ENCODE assay signal across 8 cellular contexts in the genomic region with DNA sequence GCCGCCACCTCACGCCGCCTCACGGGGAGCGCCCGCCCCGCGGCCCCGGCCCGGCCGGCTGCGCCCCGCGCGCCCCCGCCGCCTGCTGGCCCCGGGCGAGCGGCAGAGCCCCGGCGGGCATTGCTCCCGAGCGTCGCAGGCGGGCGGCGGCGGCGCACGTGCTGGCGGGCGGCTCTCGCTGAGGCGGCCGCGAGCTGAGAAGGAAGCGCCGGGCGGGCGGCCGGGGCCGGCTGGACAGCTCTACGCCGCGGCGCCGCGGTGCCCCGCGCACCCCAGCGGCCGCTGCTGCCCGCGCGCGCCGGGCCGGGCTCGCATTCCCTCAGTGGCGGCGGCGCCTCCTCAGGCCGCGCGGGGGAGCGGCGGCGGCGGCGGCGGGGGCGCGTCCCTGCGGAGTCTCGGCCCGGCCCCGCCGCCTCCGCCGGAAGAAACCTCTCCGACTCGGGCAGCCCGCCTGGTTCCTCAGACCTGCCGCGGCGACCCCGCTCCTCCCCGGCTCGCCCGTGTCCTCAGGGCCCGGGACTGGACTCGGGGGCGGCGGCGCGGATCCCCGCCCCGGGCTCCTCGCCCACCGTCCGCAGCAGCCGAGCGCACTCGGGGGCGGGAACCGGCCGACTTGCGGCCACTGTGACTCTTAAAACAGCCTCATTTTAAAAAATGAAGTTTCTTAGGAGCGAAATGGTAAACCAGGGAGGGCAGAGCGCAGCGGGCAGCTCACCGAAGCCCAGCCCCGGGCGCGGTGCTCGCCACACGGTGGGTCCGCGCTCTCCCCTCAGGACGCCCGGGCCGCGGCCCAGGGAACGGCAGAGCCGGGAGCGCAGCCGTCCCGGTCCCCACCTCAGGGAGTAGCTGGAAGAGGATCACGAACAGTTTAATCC. TPM values are rescaled to one million over a fixed set of nuclear protein-coding genes. Genes with fewer than 3 reads are reported as not detected.
A peak's percentile ranks its signal among the peaks of the same experiment; 100 is the strongest.
DNase-seq lines count a peak whose midpoint lies in the region; ATAC-seq and TF ChIP-seq lines count a peak whose summit lies in the region.

A gene (minus strand): TSS at position 287 of the 875 bp plus-strand sequence. CDS start 116,500 bp downstream, outside the sequence.

- no peak within 1 kb of the TSS; the same call in 1 of the 2 replicates for H3K27ac ChIP-seq in HUES6 (ENCODE audit: low read depth, low read length)

- no peaks in the 10 kb centered on the region for H3K27me3 Mint-ChIP-seq in activated naive CD8-positive, alpha-beta T cell treated with anti-CD3 and anti-CD28 coated beads for 36 hours
- peaks cover 48% of the 10 kb centered on the region for H3K27me3 Mint-ChIP-seq in progenitor cell of endocrine pancreas

- peaks cover 30% of the 10 kb centered on the region for H3K4me1 Mint-ChIP-seq in activated naive CD8-positive, alpha-beta T cell treated with anti-CD3 and anti-CD28 coated beads for 36 hours
- H3K4me1 Mint-ChIP-seq in progenitor cell of endocrine pancreas (ENCODE audit: low read depth) = peaks cover 8% of the 10 kb centered on the region

- no peaks in the 10 kb centered on the region for H3K9me3 ChIP-seq in HUES6 (ENCODE audit: control insufficient read depth, insufficient read depth, low read depth, low read length)

- H3K9ac ChIP-seq in HUES6 (ENCODE audit: low read length) = peak within 1 kb of the TSS; percentile 77

- H3K36me3 Mint-ChIP-seq in activated naive CD8-positive, alpha-beta T cell treated with anti-CD3 and anti-CD28 coated beads for 36 hours = peaks cover 26% of the 10 kb centered on the region
- H3K36me3 Mint-ChIP-seq in progenitor cell of endocrine pancreas (ENCODE audit: insufficient read depth) = no peaks in the 10 kb centered on the region

- peak within 1 kb of the TSS; percentile 80 for H3K4me3 ChIP-seq in HUES6 (ENCODE audit: low read depth, low read length)

- intact Hi-C loops in cardiac septum (cut with DNase I) = loop anchor here (2.0 to 5.0 kb wide), 4 partner anchors 74 to 169 kb away; a partner anchor contains a TSS

- H3K27ac Mint-ChIP-seq in activated naive CD8-positive, alpha-beta T cell treated with anti-CD3 and anti-CD28 coated beads for 36 hours = peak within 1 kb of the TSS; percentile 83
- H3K27ac Mint-ChIP-seq in progenitor cell of endocrine pancreas = peak within 1 kb of the TSS; percentile 33

- H3K4me1 ChIP-seq in HUES6 (ENCODE audit: control insufficient read depth, insufficient read depth, low read length) = peaks cover 48% of the 10 kb centered on the region

- peaks cover 19% of the 10 kb centered on the region for H3K27me3 ChIP-seq in HUES6 (ENCODE audit: control insufficient read depth, insufficient read depth, low read length)

- peak within 1 kb of the TSS; percentile 83 for H3K4me3 Mint-ChIP-seq in activated naive CD8-positive, alpha-beta T cell treated with anti-CD3 and anti-CD28 coated beads for 36 hours
- peak within 1 kb of the TSS; percentile 77 for H3K4me3 Mint-ChIP-seq in progenitor cell of endocrine pancreas (ENCODE audit: low read depth)

- DNase-seq in AG08395 (ENCODE audit: low spot score) (peak; percentile 79), SW480 (ENCODE audit: low spot score) (peak; percentile 55), cardiac septum (ENCODE audit: low spot score) (no peak), progenitor cell of endocrine pancreas (ENCODE audit: low spot score, unreplicated experiment) (peak; percentile 54)
- DNase-seq in activated naive CD8-positive, alpha-beta T cell treated with anti-CD3 and anti-CD28 coated beads for 36 hours = peak; percentile 76

- H3K9me3 Mint-ChIP-seq in activated naive CD8-positive, alpha-beta T cell treated with anti-CD3 and anti-CD28 coated beads for 36 hours = no peaks in the 10 kb centered on the region
- no peaks in the 10 kb centered on the region for H3K9me3 Mint-ChIP-seq in progenitor cell of endocrine pancreas (ENCODE audit: low read depth)

- peaks cover 5% of the 10 kb centered on the region for H3K36me3 ChIP-seq in HUES6 (ENCODE audit: control insufficient read depth, insufficient read depth, low read length)

- ATAC-seq in GM19043 (IDR thresholded peaks at IDR 0.05; ENCODE audit: low read depth, unreplicated experiment) = peak; percentile 68
- ATAC-seq in HG02884 (IDR thresholded peaks at IDR 0.05; ENCODE audit: unreplicated experiment) = no peak

- TF ChIP-seq CTCF in progenitor cell of endocrine pancreas (IDR thresholded peaks at IDR 0.05; ENCODE audit: unreplicated experiment) = peak; percentile 9

RNA-seq across cellular contexts. Expression of the gene that starts here (rescaled TPM):
- 10 to 100 TPM; 13.1 to 13.2 TPM for total RNA-seq in activated naive CD8-positive, alpha-beta T cell treated with anti-CD3 and anti-CD28 coated beads for 36 hours
- total RNA-seq in cardiac septum (22.2 TPM), progenitor cell of endocrine pancreas (2.1 and 2.6 TPM in 2 replicates)
